Comparison of ENCODE assay signal across 5 cellular contexts in genomic region chr20:44672318-44672902, GRCh38. TPM values are rescaled to one million over a fixed set of nuclear protein-coding genes. Genes with fewer than 3 reads are reported as not detected.
"Had no signal": no experiment of that assay in that cellular context is flagged by ENCODE, and none has a peak within 500 bp of the region (broad histone marks: within the 10 kb centered on the region; RNA-seq: fewer than 3 reads in every experiment).

No MANE protein-coding gene starts in this region.

RNA-seq across cellular contexts. Expression of gene CCN5, which starts 42.8 kb away (rescaled TPM):
- total RNA-seq: activated naive CD8-positive, alpha-beta T cell treated with anti-CD3 and anti-CD28 coated beads, Interleukin-2, amount 10 ng/mL, durations not matched to agents 7 days and 5 days; bronchial epithelial cell; endodermal cell; lung microvascular endothelial cell; natural killer cell treated with Interleukin-12 subunit alpha and Interleukin-12 subunit beta and Interleukin-15 and Interleukin-18, amount 100 ng/mL, for 72 hours had no signal
